8 cellular contexts compared by ENCODE assay signal in genomic region chr7:100434297-100435144, GRCh38. TPM values are rescaled to one million over a fixed set of nuclear protein-coding genes. Genes with fewer than 3 reads are reported as not detected.
A peak's percentile ranks its signal among the peaks of the same experiment; 100 is the strongest.
DNase-seq lines count a peak whose midpoint lies in the region; ATAC-seq, FAIRE-seq and TF ChIP-seq lines count a peak whose summit lies in the region.

No MANE protein-coding gene starts in this region.

- H3K9me1 ChIP-seq in keratinocyte (ENCODE audit: control insufficient read depth, extremely low read depth, insufficient read depth, low read length), result peaks cover 3% of the 10 kb centered on the region

- H3K27me3 ChIP-seq in keratinocyte (ENCODE audit: control insufficient read depth, extremely low read depth, insufficient read depth, low read length) (no peaks in the 10 kb centered on the region), suprapubic skin (no peaks in the 10 kb centered on the region)

- DNase-seq in activated T-cell treated with anti-CD3 and anti-CD28 coated beads, Interleukin-2, amount 50 U/mL, for 4 hours, result no peak
- no peak for DNase-seq in activated T-cell treated with anti-CD3 and anti-CD28 coated beads, Interleukin-2, amount 50 U/mL, for 1 hour
- DNase-seq in keratinocyte (ENCODE audit: low read depth, low spot score) (no peak), suprapubic skin (ENCODE audit: low spot score in 2 of 2) (peak in 1 of 2 donors; percentile 45), iPS-NIHi11 (ENCODE audit: low spot score) (no peak), NCI-H128 (lab: John Stamatoyannopoulos, UW; ENCODE audit: unreplicated experiment) (no peak)

- dilution Hi-C loops in keratinocyte (cut with MboI; ENCODE audit: extremely low pct_ligation_motif_present, low sequenced_read_pairs), result no loop called here

- TF ChIP-seq CTCF in keratinocyte (optimal IDR thresholded peaks at IDR 0.05 in 1 of 3, IDR thresholded peaks at IDR 0.05 in 1 of 3, conservative IDR thresholded peaks at IDR 0.05 in 1 of 3; ENCODE audit: extremely low read depth in 1 of 3, insufficient read depth in 2 of 3, low read length in 3 of 3) (no peak), suprapubic skin (IDR thresholded peaks at IDR 0.05) (no peak)

- WGBS in suprapubic skin, result 79% methylated on average over 22 of the region's 22 CpGs

- H3K4me1 Mint-ChIP-seq in activated T-cell treated with anti-CD3 and anti-CD28 coated beads, Interleukin-2, amount 50 U/mL, for 4 hours (ENCODE audit: low read depth), result peaks cover 44% of the 10 kb centered on the region
- H3K4me1 Mint-ChIP-seq in activated T-helper 17 cell treated with anti-CD3 and anti-CD28 coated beads, Interleukin-2, amount 50 U/mL, for 72 hours, result peaks cover 33% of the 10 kb centered on the region

- H3K9me3 ChIP-seq in keratinocyte (ENCODE audit: control insufficient read depth, low read depth, low read length), result no peaks in the 10 kb centered on the region
- H3K9me3 ChIP-seq in suprapubic skin, result no peaks in the 10 kb centered on the region

- H2AFZ ChIP-seq in keratinocyte (ENCODE audit: control insufficient read depth, low read length), result no peak overlapping the region

- H3K4me3 Mint-ChIP-seq in activated T-cell treated with anti-CD3 and anti-CD28 coated beads, Interleukin-2, amount 50 U/mL, for 4 hours, result peak overlapping the region; percentile 90
- peak overlapping the region; percentile 87 for H3K4me3 Mint-ChIP-seq in activated T-helper 17 cell treated with anti-CD3 and anti-CD28 coated beads, Interleukin-2, amount 50 U/mL, for 72 hours

- H3K4me2 ChIP-seq in keratinocyte (ENCODE audit: control insufficient read depth, extremely low read depth, insufficient read depth, low read depth, low read length), result peak overlapping the region; percentile 82

- H3K4me1 ChIP-seq in keratinocyte (ENCODE audit: control insufficient read depth, extremely low read depth, insufficient read depth, low read length) (peaks cover 26% of the 10 kb centered on the region), suprapubic skin (peaks cover 54% of the 10 kb centered on the region)

- H3K36me3 ChIP-seq in keratinocyte (ENCODE audit: control insufficient read depth in 2 of 2, extremely low read depth in 1 of 2, insufficient read depth in 2 of 2, low read length in 2 of 2), result peaks cover 9 to 40% of the 10 kb centered on the region in 2 experiments
- peaks cover 19% of the 10 kb centered on the region for H3K36me3 ChIP-seq in suprapubic skin

- FAIRE-seq in keratinocyte (lab: Jason Lieb, UNC), result no peak

- peak overlapping the region; percentile 89 for H3K9ac ChIP-seq in keratinocyte (ENCODE audit: control insufficient read depth, extremely low read depth, insufficient read depth, low read length)

- no peaks in the 10 kb centered on the region for H3K9me3 Mint-ChIP-seq in activated T-cell treated with anti-CD3 and anti-CD28 coated beads, Interleukin-2, amount 50 U/mL, for 4 hours
- H3K9me3 Mint-ChIP-seq in activated T-helper 17 cell treated with anti-CD3 and anti-CD28 coated beads, Interleukin-2, amount 50 U/mL, for 72 hours, result peaks cover under 1% of the 10 kb centered on the region

- H3K36me3 Mint-ChIP-seq in activated T-cell treated with anti-CD3 and anti-CD28 coated beads, Interleukin-2, amount 50 U/mL, for 4 hours (ENCODE audit: insufficient read depth), result peaks cover 33% of the 10 kb centered on the region
- peaks cover 68% of the 10 kb centered on the region for H3K36me3 Mint-ChIP-seq in activated T-helper 17 cell treated with anti-CD3 and anti-CD28 coated beads, Interleukin-2, amount 50 U/mL, for 72 hours (ENCODE audit: low read depth)

- H3K27ac ChIP-seq in keratinocyte (ENCODE audit: control insufficient read depth, insufficient read depth, low read length) (no peak overlapping the region), suprapubic skin (peak overlapping the region; percentile 94)

- H3K27ac Mint-ChIP-seq in activated T-helper 17 cell treated with anti-CD3 and anti-CD28 coated beads, Interleukin-2, amount 50 U/mL, for 72 hours, result peak overlapping the region; percentile 91

- peaks cover 53% of the 10 kb centered on the region for H3K79me2 ChIP-seq in keratinocyte (ENCODE audit: control insufficient read depth, insufficient read depth, low read length)

- no peaks in the 10 kb centered on the region for H3K27me3 Mint-ChIP-seq in activated T-cell treated with anti-CD3 and anti-CD28 coated beads, Interleukin-2, amount 50 U/mL, for 4 hours (ENCODE audit: low read depth)
- no peaks in the 10 kb centered on the region for H3K27me3 Mint-ChIP-seq in activated T-helper 17 cell treated with anti-CD3 and anti-CD28 coated beads, Interleukin-2, amount 50 U/mL, for 72 hours

- peaks cover 4% of the 10 kb centered on the region for H4K20me1 ChIP-seq in keratinocyte (ENCODE audit: control insufficient read depth, extremely low read depth, insufficient read depth, low read length)

- no peak for TF ChIP-seq EP300 in suprapubic skin (IDR thresholded peaks at IDR 0.05)

- TF ChIP-seq POLR2A in suprapubic skin (IDR thresholded peaks at IDR 0.05), result no peak

- no peak for ATAC-seq in activated T-cell treated with anti-CD3 and anti-CD28 coated beads, Interleukin-2, amount 50 U/mL, for 4 hours
- ATAC-seq in activated T-helper 17 cell treated with anti-CD3 and anti-CD28 coated beads, Interleukin-2, amount 50 U/mL, for 72 hours (replicated peaks), result no peak
- ATAC-seq in HG02610 (IDR thresholded peaks at IDR 0.05; ENCODE audit: unreplicated experiment), result no peak

- H3K4me3 ChIP-seq in keratinocyte (ENCODE audit: control insufficient read depth in 2 of 3, extremely low read depth in 1 of 3, insufficient read depth in 2 of 3, low read depth in 1 of 3, low read length in 3 of 3) (peak overlapping the region; percentile 76 to 77 (median 77)), suprapubic skin (peak overlapping the region; percentile 63)

RNA-seq across cellular contexts. Expression of gene PPP1R35, which starts 1.8 kb away (rescaled TPM):
- total RNA-seq in activated T-cell treated with anti-CD3 and anti-CD28 coated beads, Interleukin-2, amount 50 U/mL, for 4 hours, result 10 to 100 TPM; 36.3 to 42.6 (median 37.4) TPM
- 10 to 100 TPM; 51.2 to 63.6 TPM for total RNA-seq in activated T-helper 17 cell treated with anti-CD3 and anti-CD28 coated beads, Interleukin-2, amount 50 U/mL, for 72 hours
- polyA plus RNA-seq in keratinocyte, result 12.2 to 15.3 TPM (median 13.3 TPM) in 3 replicates
- 2.2 TPM for polyA plus RNA-seq in keratinocyte (2011; ENCODE audit: low read depth)
- 7.4 and 15.5 TPM in 2 replicates for polyA plus RNA-seq in keratinocyte (2011; cell fraction: cytosol; rRNA removed)
- 18.8 and 27.4 TPM in 2 replicates for polyA plus RNA-seq in keratinocyte (2011; cell fraction: nucleus; rRNA removed)
- 21.6 and 22.8 TPM in 2 replicates for polyA plus RNA-seq in keratinocyte (2012; ENCODE audit: low replicate concordance)
- polyA minus RNA-seq in keratinocyte, result 2.2 to 3.6 TPM (median 3.1 TPM) in 3 replicates
- 21.1 TPM for polyA minus RNA-seq in keratinocyte (2011; cell fraction: cytosol; rRNA and poly(A)+ RNA removed)
- polyA minus RNA-seq in keratinocyte (2011; cell fraction: nucleus; rRNA and poly(A)+ RNA removed), result 4.0 and 5.8 TPM in 2 replicates
- total RNA-seq in suprapubic skin, result 10 to 100 TPM; 18.2 to 35.6 (median 27.0) TPM

RNA-seq across cellular contexts. Expression of gene MEPCE, which starts 4.9 kb away (rescaled TPM):
- 10 to 100 TPM; 82.4 to 87.2 (median 84.4) TPM for total RNA-seq in activated T-cell treated with anti-CD3 and anti-CD28 coated beads, Interleukin-2, amount 50 U/mL, for 4 hours
- total RNA-seq in activated T-helper 17 cell treated with anti-CD3 and anti-CD28 coated beads, Interleukin-2, amount 50 U/mL, for 72 hours, result 10 to 100 TPM; 59.5 to 65.2 TPM
- polyA plus RNA-seq in keratinocyte, result 10.6 to 14.7 TPM (median 10.8 TPM) in 3 replicates
- 7.9 TPM for polyA plus RNA-seq in keratinocyte (2011; ENCODE audit: low read depth)
- polyA plus RNA-seq in keratinocyte (2011; cell fraction: cytosol; rRNA removed), result 6.6 and 10.3 TPM in 2 replicates
- polyA plus RNA-seq in keratinocyte (2011; cell fraction: nucleus; rRNA removed), result 20.1 and 26.0 TPM in 2 replicates
- polyA plus RNA-seq in keratinocyte (2012; ENCODE audit: low replicate concordance), result 19.7 and 22.2 TPM in 2 replicates
- 18.5 to 33.5 TPM (median 19.0 TPM) in 3 replicates for polyA minus RNA-seq in keratinocyte
- polyA minus RNA-seq in keratinocyte (2011; cell fraction: cytosol; rRNA and poly(A)+ RNA removed), result 18.2 TPM
- 15.1 and 15.7 TPM in 2 replicates for polyA minus RNA-seq in keratinocyte (2011; cell fraction: nucleus; rRNA and poly(A)+ RNA removed)
- 10 to 100 TPM; 38.5 to 50.4 (median 39.6) TPM for total RNA-seq in suprapubic skin

RNA-seq across cellular contexts. Expression of gene ZCWPW1, which starts 6.0 kb away (rescaled TPM):
- total RNA-seq in activated T-cell treated with anti-CD3 and anti-CD28 coated beads, Interleukin-2, amount 50 U/mL, for 4 hours, result 1 to 10 TPM; 4.2 to 5.1 (median 4.8) TPM
- total RNA-seq in activated T-helper 17 cell treated with anti-CD3 and anti-CD28 coated beads, Interleukin-2, amount 50 U/mL, for 72 hours, result 1 to 10 TPM; 3.1 to 3.8 TPM
- 1.4 to 2.0 TPM (median 1.7 TPM) in 3 replicates for polyA plus RNA-seq in keratinocyte
- 2.9 TPM for polyA plus RNA-seq in keratinocyte (2011; ENCODE audit: low read depth)
- 1.4 TPM in 2 replicates for polyA plus RNA-seq in keratinocyte (2011; cell fraction: cytosol; rRNA removed)
- 2.8 and 3.1 TPM in 2 replicates for polyA plus RNA-seq in keratinocyte (2011; cell fraction: nucleus; rRNA removed)
- 1.9 and 2.6 TPM in 2 replicates for polyA plus RNA-seq in keratinocyte (2012; ENCODE audit: low replicate concordance)
- 0.16 to 0.54 TPM in 2 of 3 replicates, not detected in the other for polyA minus RNA-seq in keratinocyte
- not detected for polyA minus RNA-seq in keratinocyte (2011; cell fraction: cytosol; rRNA and poly(A)+ RNA removed)
- polyA minus RNA-seq in keratinocyte (2011; cell fraction: nucleus; rRNA and poly(A)+ RNA removed), result 0.84 and 0.85 TPM in 2 replicates
- total RNA-seq in suprapubic skin, result 1 to 10 TPM; 2.2 to 9.4 (median 4.8) TPM

RNA-seq across cellular contexts. Expression of gene SPACDR, which starts 29.5 kb away (rescaled TPM):
- total RNA-seq in activated T-cell treated with anti-CD3 and anti-CD28 coated beads, Interleukin-2, amount 50 U/mL, for 4 hours, result under 1 TPM; 0.26 to 0.46 (median 0.41) TPM
- total RNA-seq in activated T-helper 17 cell treated with anti-CD3 and anti-CD28 coated beads, Interleukin-2, amount 50 U/mL, for 72 hours, result 10 to 100 TPM in 1 of 2 donors, 1 to 10 TPM in 1; 3.3 to 17.3 TPM
- polyA plus RNA-seq in keratinocyte, result 0.24 to 0.54 TPM (median 0.37 TPM) in 3 replicates
- polyA plus RNA-seq in keratinocyte (2011; ENCODE audit: low read depth), result not detected
- polyA plus RNA-seq in keratinocyte (2011; cell fraction: cytosol; rRNA removed), result 0.61 and 0.64 TPM in 2 replicates
- 2.1 TPM in 2 replicates for polyA plus RNA-seq in keratinocyte (2011; cell fraction: nucleus; rRNA removed)
- polyA plus RNA-seq in keratinocyte (2012; ENCODE audit: low replicate concordance), result 0.30 and 1.3 TPM in 2 replicates
- 0.53 to 1.7 TPM (median 1.4 TPM) in 3 replicates for polyA minus RNA-seq in keratinocyte
- not detected for polyA minus RNA-seq in keratinocyte (2011; cell fraction: cytosol; rRNA and poly(A)+ RNA removed)
- polyA minus RNA-seq in keratinocyte (2011; cell fraction: nucleus; rRNA and poly(A)+ RNA removed), result not detected in 2 replicates
- total RNA-seq in suprapubic skin, result under 1 TPM in 1 of 4 donors, not detected in 3; 0.53 TPM

RNA-seq across cellular contexts. Expression of gene TSC22D4, which starts 44.5 kb away (rescaled TPM):
- 10 to 100 TPM; 65.4 to 81.9 (median 81.5) TPM for total RNA-seq in activated T-cell treated with anti-CD3 and anti-CD28 coated beads, Interleukin-2, amount 50 U/mL, for 4 hours
- 100 to 1,000 TPM in 1 of 2 donors, 10 to 100 TPM in 1; 88.5 to 163 TPM for total RNA-seq in activated T-helper 17 cell treated with anti-CD3 and anti-CD28 coated beads, Interleukin-2, amount 50 U/mL, for 72 hours
- 8.4 to 16.6 TPM (median 9.1 TPM) in 3 replicates for polyA plus RNA-seq in keratinocyte
- 7.3 TPM for polyA plus RNA-seq in keratinocyte (2011; ENCODE audit: low read depth)
- polyA plus RNA-seq in keratinocyte (2011; cell fraction: cytosol; rRNA removed), result 9.4 and 20.9 TPM in 2 replicates
- 22.5 and 30.0 TPM in 2 replicates for polyA plus RNA-seq in keratinocyte (2011; cell fraction: nucleus; rRNA removed)
- polyA plus RNA-seq in keratinocyte (2012; ENCODE audit: low replicate concordance), result 23.1 and 23.2 TPM in 2 replicates
- 6.6 to 18.2 TPM (median 7.0 TPM) in 3 replicates for polyA minus RNA-seq in keratinocyte
- polyA minus RNA-seq in keratinocyte (2011; cell fraction: cytosol; rRNA and poly(A)+ RNA removed), result 31.5 TPM
- 14.6 and 17.1 TPM in 2 replicates for polyA minus RNA-seq in keratinocyte (2011; cell fraction: nucleus; rRNA and poly(A)+ RNA removed)
- 10 to 100 TPM; 52.7 to 67.2 (median 57.3) TPM for total RNA-seq in suprapubic skin
